In the genomic region with DNA sequence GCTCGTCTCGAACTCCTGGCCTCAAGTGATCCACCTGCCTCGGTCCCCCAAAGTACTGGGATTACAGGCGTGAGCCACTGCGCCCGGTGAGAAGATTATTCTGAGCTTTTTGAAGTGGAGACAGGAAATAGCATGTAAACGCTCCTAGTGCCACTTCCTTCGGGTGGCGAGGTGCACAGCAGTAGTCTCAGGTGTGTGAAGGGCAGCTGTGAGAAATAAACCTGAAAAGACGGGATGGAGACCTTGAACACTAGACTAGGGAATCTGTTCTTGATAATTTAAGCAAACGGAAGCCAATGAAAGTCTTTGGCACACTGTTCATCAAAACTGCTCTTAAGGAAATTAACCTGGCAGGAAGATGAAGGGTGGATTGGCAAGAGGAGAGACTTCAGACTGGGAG, we compare ENCODE assay signal across 8 cellular contexts. TPM values are rescaled to one million over a fixed set of nuclear protein-coding genes. Genes with fewer than 3 reads are reported as not detected.
DNase-seq lines count a peak whose midpoint lies in the region; ATAC-seq and TF ChIP-seq lines count a peak whose summit lies in the region.

No MANE protein-coding gene starts in this region.

- TF ChIP-seq CTCF in endothelial cell (IDR thresholded peaks at IDR 0.05; ENCODE audit: unreplicated experiment) (no peak), body of pancreas (IDR thresholded peaks at IDR 0.05) (no peak)

- H3K9me3 ChIP-seq in SK-N-MC (ENCODE audit: low read depth, low read length): no peaks in the 10 kb centered on the region
- no peaks in the 10 kb centered on the region for H3K9me3 ChIP-seq in trophoblast cell (ENCODE audit: insufficient read depth, low read depth, low read length)
- no peaks in the 10 kb centered on the region for H3K9me3 ChIP-seq in body of pancreas

- no peak overlapping the region for H3K4ac ChIP-seq in trophoblast cell (ENCODE audit: low read depth, low read length)

- H3K79me1 ChIP-seq in trophoblast cell (ENCODE audit: low read length): no peaks in the 10 kb centered on the region

- H4K8ac ChIP-seq in trophoblast cell (ENCODE audit: low read depth, low read length): no peak overlapping the region

- H3K4me1 ChIP-seq in trophoblast cell (ENCODE audit: control insufficient read depth in 1 of 2, insufficient read depth in 2 of 2, low read length in 2 of 2) (peaks cover 0 to 5% of the 10 kb centered on the region in 2 experiments), body of pancreas (peaks cover 25% of the 10 kb centered on the region)

- H3K4me3 Mint-ChIP-seq in endothelial cell (ENCODE audit: unreplicated experiment): peak overlapping the region; percentile 92

- H3K23ac ChIP-seq in trophoblast cell (ENCODE audit: low read length): no peak overlapping the region

- H3K27ac ChIP-seq in SK-N-MC: no peak overlapping the region
- H3K27ac ChIP-seq in trophoblast cell (ENCODE audit: low read depth, low read length): no peak overlapping the region
- peak overlapping the region in 1 of 4 donors; percentile 65 for H3K27ac ChIP-seq in body of pancreas

- H3K4me3 ChIP-seq in SK-N-MC (peak overlapping the region; percentile 82), trophoblast cell (ENCODE audit: low read depth, low read length) (no peak overlapping the region), body of pancreas (peak overlapping the region in 1 of 2 donors; percentile 61)

- no peak overlapping the region for H3K14ac ChIP-seq in trophoblast cell (ENCODE audit: low read length)

- H4K12ac ChIP-seq in trophoblast cell (ENCODE audit: low read depth, low read length): no peak overlapping the region

- H3K79me2 ChIP-seq in trophoblast cell (ENCODE audit: control insufficient read depth, insufficient read depth, low read length, poor library complexity): no peaks in the 10 kb centered on the region

- no peak overlapping the region for H2BK5ac ChIP-seq in trophoblast cell (ENCODE audit: low read depth, low read length, poor library complexity)

- H2AK5ac ChIP-seq in trophoblast cell (ENCODE audit: low read length): no peak overlapping the region

- DNase-seq in SK-N-MC (ENCODE audit: low read depth, low spot score) (no peak), endothelial cell (ENCODE audit: low spot score) (no peak), trophoblast cell (no peak), MV-4-11 (lab: John Stamatoyannopoulos, UW) (no peak), body of pancreas (no peak), posterior vena cava (ENCODE audit: low spot score) (no peak)

- peaks cover 13% of the 10 kb centered on the region for H3K4me1 Mint-ChIP-seq in endothelial cell (ENCODE audit: unreplicated experiment)

- H3K9ac ChIP-seq in SK-N-MC (ENCODE audit: insufficient read length): no peak overlapping the region
- no peak overlapping the region for H3K9ac ChIP-seq in trophoblast cell (ENCODE audit: low read length)

- no peak for TF ChIP-seq POLR2A in body of pancreas (IDR thresholded peaks at IDR 0.05)

- H2AFZ ChIP-seq in trophoblast cell (ENCODE audit: insufficient read depth, low read length, poor library complexity): peak overlapping the region; percentile 86

- H3K27me3 ChIP-seq in trophoblast cell (ENCODE audit: insufficient read depth, low read length) (no peaks in the 10 kb centered on the region), body of pancreas (no peaks in the 10 kb centered on the region)

- H3K18ac ChIP-seq in trophoblast cell (ENCODE audit: low read length): no peak overlapping the region

- intact Hi-C loops in body of pancreas (cut with DNase I): no loop called here
- intact Hi-C loops in posterior vena cava (cut with DNase I): no loop called here

- H2BK12ac ChIP-seq in trophoblast cell (ENCODE audit: low read length): no peak overlapping the region

- no peak overlapping the region for H4K91ac ChIP-seq in trophoblast cell (ENCODE audit: low read depth, low read length)

- H3K36me3 Mint-ChIP-seq in endothelial cell (ENCODE audit: low read depth, unreplicated experiment): peaks cover 4% of the 10 kb centered on the region

- ATAC-seq in GM21515 (IDR thresholded peaks at IDR 0.05; ENCODE audit: unreplicated experiment) (peak; percentile 24), body of pancreas (no peak), GM21367 (IDR thresholded peaks at IDR 0.05; ENCODE audit: unreplicated experiment) (no peak)

- H3K36me3 ChIP-seq in SK-N-MC (ENCODE audit: insufficient read depth, low read length): no peaks in the 10 kb centered on the region
- no peaks in the 10 kb centered on the region for H3K36me3 ChIP-seq in trophoblast cell (ENCODE audit: control insufficient read depth in 1 of 2, insufficient read depth in 2 of 2, low read length in 2 of 2)
- no peaks in the 10 kb centered on the region for H3K36me3 ChIP-seq in body of pancreas (replicated peaks in 1 of 2; ENCODE audit: insufficient read depth in 1 of 2, low read depth in 2 of 2)

- peak overlapping the region; percentile 53 for H3K27ac Mint-ChIP-seq in endothelial cell (ENCODE audit: unreplicated experiment)

- no CpG with 5 or more reads among the region's 11 CpGs for WGBS in trophoblast cell (ENCODE audit: extremely low coverage, insufficient coverage, insufficient read length)
- WGBS in body of pancreas, 2 donors: 7 to 37% methylated on average over 6 to 11 of the region's 11 CpGs

- H3K9me3 Mint-ChIP-seq in endothelial cell (ENCODE audit: unreplicated experiment): no peaks in the 10 kb centered on the region

- no peak overlapping the region for H2BK120ac ChIP-seq in trophoblast cell (ENCODE audit: insufficient read depth, low read length, poor library complexity)

- H3K4me2 ChIP-seq in trophoblast cell (ENCODE audit: low read length): peak overlapping the region; percentile 96

- H3K27me3 Mint-ChIP-seq in endothelial cell (ENCODE audit: unreplicated experiment): peaks cover 10% of the 10 kb centered on the region

RNA-seq across cellular contexts. Expression of a gene that starts 0.4 kb away (rescaled TPM):
- total RNA-seq in endothelial cell (ENCODE audit: unreplicated experiment): 1.6 TPM
- polyA plus RNA-seq in trophoblast cell (2013): 0.31 and 0.38 TPM in 2 replicates
- total RNA-seq in body of pancreas: 10 to 100 TPM in 1 of 2 donors, 1 to 10 TPM in 1; 5.6 to 10.4 TPM
- 10 to 100 TPM; 19.9 to 22.8 TPM for total RNA-seq in posterior vena cava

RNA-seq across cellular contexts. Expression of a gene that starts 39.6 kb away (rescaled TPM):
- total RNA-seq in endothelial cell (ENCODE audit: unreplicated experiment): 0.31 TPM
- not detected in 2 replicates for polyA plus RNA-seq in trophoblast cell (2013)
- total RNA-seq in body of pancreas: 1 to 10 TPM in 1 of 2 donors, not detected in 1; 2.6 TPM
- total RNA-seq in posterior vena cava: 1 to 10 TPM; 1.3 to 1.4 TPM

RNA-seq across cellular contexts. Expression of a gene that starts 40.8 kb away (rescaled TPM):
- total RNA-seq in endothelial cell (ENCODE audit: unreplicated experiment) (19.4 TPM), body of pancreas (10 to 100 TPM; 27.5 to 41.9 TPM), posterior vena cava (10 to 100 TPM; 29.9 to 30.7 TPM)
- 6.4 and 7.1 TPM in 2 replicates for polyA plus RNA-seq in trophoblast cell (2013)
